11 cellular contexts compared by ENCODE assay signal in the genomic region with DNA sequence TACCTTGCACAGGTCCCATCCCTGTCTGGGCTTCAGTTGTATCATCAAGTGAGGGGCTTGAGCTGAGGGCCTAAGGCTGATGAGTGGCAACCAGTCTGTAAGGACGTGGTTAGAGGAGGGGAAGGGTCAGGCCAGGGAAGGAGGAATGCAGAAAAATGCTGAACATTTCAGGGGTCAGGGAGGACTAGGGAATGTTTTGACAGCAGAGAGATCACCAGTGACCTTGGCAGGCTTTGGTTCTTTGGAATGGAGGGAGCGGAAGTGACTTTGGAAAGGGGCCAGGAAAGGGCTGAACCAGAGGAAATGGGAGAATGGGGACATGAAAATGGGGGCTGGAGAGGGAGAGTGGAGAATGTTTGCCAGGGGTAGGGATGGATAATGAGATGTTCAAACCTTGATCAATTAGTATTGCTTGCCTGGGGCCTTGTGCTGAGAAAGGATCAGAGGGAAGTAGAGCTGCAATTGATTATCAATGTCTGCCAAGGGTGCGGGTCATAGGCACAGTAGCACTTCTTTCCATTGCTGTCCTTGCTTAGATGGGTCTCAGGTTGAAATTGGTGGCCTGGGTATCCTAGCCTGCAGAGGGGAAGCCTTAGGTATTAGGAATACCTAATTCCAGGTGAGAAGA. TPM values are rescaled to one million over a fixed set of nuclear protein-coding genes. Genes with fewer than 3 reads are reported as not detected.
DNase-seq lines count a peak whose midpoint lies in the region; ATAC-seq and TF ChIP-seq lines count a peak whose summit lies in the region.
"Had no signal": no experiment of that assay in that cellular context is flagged by ENCODE, and none has a peak within 500 bp of the region (broad histone marks: within the 10 kb centered on the region; RNA-seq: fewer than 3 reads in every experiment).

No MANE protein-coding gene starts in this region.

- H2AFZ ChIP-seq in osteoblast (ENCODE audit: low read length), result no peak overlapping the region

- H3K27ac ChIP-seq in osteoblast (ENCODE audit: low read depth, low read length), result no peak overlapping the region
- H3K27ac ChIP-seq: vagina had no signal

- peaks cover 5% of the 10 kb centered on the region for H3K36me3 ChIP-seq in osteoblast (ENCODE audit: insufficient read depth, low read length)
- H3K36me3 ChIP-seq in H7 (replicated peaks; ENCODE audit: control insufficient read depth, insufficient read depth, low read length), result peaks cover 5% of the 10 kb centered on the region

- no peak for ATAC-seq in T-cell (replicated peaks in 1 of 4)
- ATAC-seq: PC-3 had no signal

- H3K9me3 Mint-ChIP-seq in T-cell, result no peaks in the 10 kb centered on the region

- no peak for TF ChIP-seq CTCF in osteoblast (IDR thresholded peaks at IDR 0.05; ENCODE audit: extremely low read depth, low read depth, low read length)

- H3K4me3 ChIP-seq in osteoblast (ENCODE audit: insufficient read depth, low read length), result no peak overlapping the region
- no peak overlapping the region for H3K4me3 ChIP-seq in H7 (ENCODE audit: insufficient read depth, low read depth, low read length)
- H3K4me3 ChIP-seq: vagina had no signal

- in situ Hi-C loops in Caki2 (cut with HindIII; ENCODE audit: low pct_unique_long_range_greater_than_20kb, low sequenced_read_pairs), result no loop called here

- no peaks in the 10 kb centered on the region for H3K27me3 Mint-ChIP-seq in T-cell

- H3K4me1 ChIP-seq in osteoblast (ENCODE audit: insufficient read depth, low read length), result peaks cover 18% of the 10 kb centered on the region

- POLR2A ChIA-PET in T-cell (lab: Charles Lee), result interaction anchor here (0.6 to 0.8 kb wide), 3 partner anchors 15 to 311 kb away, joined by 3 read pairs; no protein-coding TSS in a partner anchor

- DNase-seq in Caki2 (ENCODE audit: low read depth) (peak; percentile 14), T-cell (no peak), fibroblast of peridontal ligament (ENCODE audit: extremely low read depth) (peak; percentile 21), osteoblast (ENCODE audit: insufficient read length, low spot score, missing footprints) (no peak), GM19240 (ENCODE audit: insufficient read length, low spot score) (no peak), NCI-H1105 treated with DMSO at 0.1 percent for 48 hours (lab: John Stamatoyannopoulos, UW) (no peak), SW 1271 (lab: John Stamatoyannopoulos, UW) (no peak), H7 (no peak)
- DNase-seq: DMS 273 treated with DMSO at 0.1 percent for 48 hours, PC-3 had no signal

- H3K36me3 Mint-ChIP-seq in T-cell, result peaks cover 13% of the 10 kb centered on the region

- H3K79me2 ChIP-seq in osteoblast (ENCODE audit: insufficient read depth, low read length), result peaks cover 57% of the 10 kb centered on the region

- peaks cover 91 to 95% (median 93%) of the 10 kb centered on the region in 3 donors for H3K4me1 Mint-ChIP-seq in T-cell

- H3K4me3 Mint-ChIP-seq in T-cell, result peak overlapping the region; percentile 57 to 79 (median 77)

- H3K27ac Mint-ChIP-seq in T-cell, result peak overlapping the region; percentile 97 to 98

- H3K27me3 ChIP-seq in osteoblast (ENCODE audit: insufficient read depth, low read length), result no peaks in the 10 kb centered on the region
- H3K27me3 ChIP-seq in H7 (ENCODE audit: control insufficient read depth, insufficient read depth, low read length), result no peaks in the 10 kb centered on the region
- H3K27me3 ChIP-seq: vagina had no signal

- no peaks in the 10 kb centered on the region for H3K9me3 ChIP-seq in osteoblast (ENCODE audit: low read depth, low read length)
- H3K9me3 ChIP-seq: vagina had no signal

- peaks cover 74% of the 10 kb centered on the region for H4K20me1 ChIP-seq in osteoblast (ENCODE audit: insufficient read depth, low read length)

- CTCF ChIA-PET in T-cell (lab: Charles Lee), result interaction anchor here (0.5 to 1.5 kb wide), 5 partner anchors 11 to 486 kb away, joined by 3 to 5 read pairs (median 4); no protein-coding TSS in a partner anchor

- peak overlapping the region; percentile 24 for H3K4me2 ChIP-seq in osteoblast (ENCODE audit: insufficient read depth, low read length)

RNA-seq across cellular contexts. Expression of gene LDLRAP1, which starts 7.4 kb away (rescaled TPM):
- total RNA-seq in Caki2 (2014; rRNA removed; shearing (Covaris generic); ENCODE audit: low replicate concordance), result 4.6 and 8.4 TPM in 2 replicates
- total RNA-seq in T-cell (100 to 1,000 TPM; 143 to 298 (median 222) TPM), osteoblast (18.5 and 22.1 TPM in 2 replicates)
- total RNA-seq in H7 (2014; rRNA removed; shearing (Covaris generic)), result 47.0 and 47.9 TPM in 2 replicates

Comparison
In these comparisons a context has a peak if more than half of its experiments do, and no peak if none do; other contexts are left out.
1. DNase-seq: peak in Caki2 (single experiment) and fibroblast of peridontal ligament (single experiment); none in T-cell (0 of 34), osteoblast (single experiment), GM19240 (single experiment), NCI-H1105 treated with DMSO at 0.1 percent for 48 hours (single experiment), SW 1271 (0 of 2) and H7 (single experiment).